In genomic region chr4:152820073-152820472, GRCh38 we compare ENCODE assay signal across 18 cellular contexts. TPM values are rescaled to one million over a fixed set of nuclear protein-coding genes. Genes with fewer than 3 reads are reported as not detected.
DNase-seq lines count a peak whose midpoint lies in the region; ATAC-seq, FAIRE-seq and TF ChIP-seq lines count a peak whose summit lies in the region.
"Had no signal": no experiment of that assay in that cellular context is flagged by ENCODE, and none has a peak within 500 bp of the region (broad histone marks: within the 10 kb centered on the region; RNA-seq: fewer than 3 reads in every experiment).

No MANE protein-coding gene starts in this region.

- H4K20me1 ChIP-seq in BLaER1 treated with 17β-estradiol and CSF1 and Interleukin-3, amounts not matched to agents 10 nM and 100 nM = no peaks in the 10 kb centered on the region
- H4K20me1 ChIP-seq in HCT116 (ENCODE audit: insufficient read depth) = no peaks in the 10 kb centered on the region

- ATAC-seq in HCT116 (no peak), GM19452 (IDR thresholded peaks at IDR 0.05; ENCODE audit: unreplicated experiment) (no peak)
- ATAC-seq: A549 had no signal

- FAIRE-seq in RCC 7860 (lab: Jason Lieb, UNC) (no peak), D721Med (lab: Jason Lieb, UNC) (no peak)
- FAIRE-seq: A549, H1 had no signal

- H3K4me1 ChIP-seq in BLaER1 treated with 17β-estradiol and CSF1 and Interleukin-3, amounts not matched to agents 10 nM and 100 nM = peaks cover 13 to 34% (median 23%) of the 10 kb centered on the region in 10 experiments
- H3K4me1 ChIP-seq in HCT116 (ENCODE audit: control insufficient read depth in 1 of 2, insufficient read depth in 2 of 2, low read length in 2 of 2) = no peaks in the 10 kb centered on the region
- H3K4me1 ChIP-seq: A549 had no signal

- TF ChIP-seq POLR2A in HCT116 (IDR thresholded peaks at IDR 0.05; ENCODE audit: borderline replicate concordance, extremely low read depth, insufficient read depth, insufficient read length) = no peak

- H2AFZ ChIP-seq in HCT116 (ENCODE audit: low read depth, low read length, poor library complexity, severe bottlenecking) = no peak overlapping the region

- H3K4me3 ChIP-seq in BLaER1 treated with 17β-estradiol and CSF1 and Interleukin-3, amounts not matched to agents 10 nM and 100 nM = no peak overlapping the region
- H3K4me3 ChIP-seq in HCT116 (replicated peaks in 1 of 2; ENCODE audit: low read depth in 1 of 2, low read length in 2 of 2) (no peak overlapping the region), WERI-Rb-1 (ENCODE audit: low read depth, low read length) (no peak overlapping the region), epithelial cell of proximal tubule (ENCODE audit: low read depth, low read length) (no peak overlapping the region)
- H3K4me3 ChIP-seq: A549 had no signal

- H3K9ac ChIP-seq in BLaER1 treated with 17β-estradiol and CSF1 and Interleukin-3, amounts not matched to agents 10 nM and 100 nM = no peak overlapping the region
- H3K9ac ChIP-seq in HCT116 (ENCODE audit: low read length) = no peak overlapping the region

- CTCF ChIA-PET in HCT116 (lab: Charles Lee) = no interaction called here

- peak overlapping the region in 6 of 11 experiments; percentile 0 to 27 (median 7); a peak in 5 of 22 replicates for H3K4me2 ChIP-seq in BLaER1 treated with 17β-estradiol and CSF1 and Interleukin-3, amounts not matched to agents 10 nM and 100 nM
- H3K4me2 ChIP-seq in HCT116 (ENCODE audit: low read length) = no peak overlapping the region
- H3K4me2 ChIP-seq: A549 had no signal

- peaks cover 59 to 94% (median 67%) of the 10 kb centered on the region in 11 experiments for H3K9me3 ChIP-seq in BLaER1 treated with 17β-estradiol and CSF1 and Interleukin-3, amounts not matched to agents 10 nM and 100 nM (replicated peaks in 1 of 11)
- H3K9me3 ChIP-seq in HCT116 (ENCODE audit: control insufficient read depth in 1 of 2, insufficient read depth in 1 of 2, low read depth in 1 of 2, low read length in 2 of 2) = no peaks in the 10 kb centered on the region
- H3K9me3 ChIP-seq in WERI-Rb-1 (ENCODE audit: severe bottlenecking) = peaks cover 11% of the 10 kb centered on the region

- no peaks in the 10 kb centered on the region for H3K79me2 ChIP-seq in HCT116 (ENCODE audit: insufficient read depth, low read length)

- intact Hi-C loops in HCT116 (cut with micrococcal nuclease) = no loop called here

- TF ChIP-seq CTCF in HCT116 (IDR thresholded peaks at IDR 0.05 in 2 of 3, conservative IDR thresholded peaks at IDR 0.05 in 1 of 3; ENCODE audit: borderline replicate concordance in 1 of 3, insufficient read depth in 1 of 3, low read depth in 2 of 3, low read length in 2 of 3) (peak in 2 of 3 experiments; percentile 14 to 33; a peak in 3 of 6 replicates), WERI-Rb-1 (IDR thresholded peaks at IDR 0.05; ENCODE audit: low read depth, low read length) (0 out of 2 replicates have a peak, but pooled peaks have one; percentile 14), epithelial cell of proximal tubule (conservative IDR thresholded peaks at IDR 0.05; ENCODE audit: low read depth, low read length) (peak; percentile 19), D721Med (IDR thresholded peaks at IDR 0.05; ENCODE audit: insufficient read depth, missing control alignments) (no peak)

- no TSS peak for BruUV-seq in HCT116 (replicated peaks; lab: Mats Ljungman, UMichigan)

- H3K27me3 ChIP-seq in BLaER1 treated with 17β-estradiol and CSF1 and Interleukin-3, amounts not matched to agents 10 nM and 100 nM = no peaks in the 10 kb centered on the region
- no peaks in the 10 kb centered on the region for H3K27me3 ChIP-seq in HCT116 (ENCODE audit: insufficient read depth, low read length)
- H3K27me3 ChIP-seq in WERI-Rb-1 (ENCODE audit: insufficient read depth, low read depth, severe bottlenecking) = no peaks in the 10 kb centered on the region

- no peak overlapping the region for H3K27ac ChIP-seq in BLaER1 treated with 17β-estradiol and CSF1 and Interleukin-3, amounts not matched to agents 10 nM and 100 nM
- H3K27ac ChIP-seq in HCT116 (ENCODE audit: low read depth, low read length) = no peak overlapping the region
- H3K27ac ChIP-seq in WERI-Rb-1 = no peak overlapping the region
- H3K27ac ChIP-seq: A549, C4-2B, RWPE1 had no signal

- H3K9me2 ChIP-seq in HCT116 (ENCODE audit: insufficient read depth) = no peaks in the 10 kb centered on the region

- peaks cover 32 to 57% (median 47%) of the 10 kb centered on the region in 11 experiments for H3K36me3 ChIP-seq in BLaER1 treated with 17β-estradiol and CSF1 and Interleukin-3, amounts not matched to agents 10 nM and 100 nM
- H3K36me3 ChIP-seq in HCT116 (ENCODE audit: control insufficient read depth in 1 of 2, insufficient read depth in 2 of 2, low read length in 2 of 2) = no peaks in the 10 kb centered on the region
- peaks cover 20% of the 10 kb centered on the region; the same call in 1 of the 2 replicates for H3K36me3 ChIP-seq in WERI-Rb-1

- no peak for TF ChIP-seq RAD21 in HCT116 (IDR thresholded peaks at IDR 0.05; ENCODE audit: low read depth)

- RAD21 ChIA-PET in HCT116 (lab: Charles Lee; ENCODE audit: low non-redundant PET in 1 of 2, low total read pairs in 2 of 2, uncharacterized antibody in 2 of 2, unreplicated experiment in 2 of 2) = no interaction called here

- no peak for DNase-seq in HCT116 (ENCODE audit: low read depth, low spot score)
- no peak for DNase-seq in WERI-Rb-1
- no peak for DNase-seq in epithelial cell of proximal tubule (ENCODE audit: low read depth)
- no peak for DNase-seq in RCC 7860 (ENCODE audit: low spot score)
- DNase-seq in D721Med (ENCODE audit: insufficient read length, low spot score) = no peak
- DNase-seq in NCI-H446 treated with DMSO at 0.1 percent for 48 hours (lab: John Stamatoyannopoulos, UW) = no peak
- DNase-seq: DMS79 treated with DMSO at 0.1 percent for 48 hours; MM.1S; NCI-H1092 treated with DMSO at 0.1 percent for 48 hours; NCI-H2081; NCI-H2171 treated with DMSO at 0.1 percent for 48 hours; NK-92 treated with Interleukin-12 subunit alpha and Interleukin-12 subunit beta, amount 100 ng/mL, for 24 hours had no signal

- POLR2A ChIA-PET in HCT116 (lab: Charles Lee) = no interaction called here

TF ChIP-seq in HCT116, 20 proteins besides CTCF, POLR2A, EP300 and RAD21 (continues in another document):
- TF ChIP-seq EZH2 (IDR thresholded peaks at IDR 0.05) (no peak), CEBPB (IDR thresholded peaks at IDR 0.05; ENCODE audit: low read depth) (no peak), ZBTB33 (IDR thresholded peaks at IDR 0.05; ENCODE audit: extremely low read depth, insufficient replicate concordance, low read length) (no peak), YY1 (IDR thresholded peaks at IDR 0.05; ENCODE audit: extremely low read depth, insufficient replicate concordance, low read depth, low read length) (no peak), SRF (IDR thresholded peaks at IDR 0.05; ENCODE audit: low read depth) (no peak), TCF7L2 (IDR thresholded peaks at IDR 0.05; ENCODE audit: borderline replicate concordance, extremely low read depth, insufficient read depth, insufficient read length) (no peak), JUND (IDR thresholded peaks at IDR 0.05) (no peak), SP1 (IDR thresholded peaks at IDR 0.05; ENCODE audit: low read depth) (no peak), ELF1 (IDR thresholded peaks at IDR 0.05; ENCODE audit: borderline replicate concordance, low read depth) (no peak), EZH2phosphoT487 (IDR thresholded peaks at IDR 0.05; ENCODE audit: borderline replicate concordance) (no peak), ZFX (IDR thresholded peaks at IDR 0.05) (no peak), POLR2AphosphoS5 (IDR thresholded peaks at IDR 0.05; ENCODE audit: low read depth, low read length) (no peak), EGR1 (IDR thresholded peaks at IDR 0.05; ENCODE audit: low read depth) (no peak), CBX3 (IDR thresholded peaks at IDR 0.05; ENCODE audit: low read depth) (no peak)
- TF ChIP-seq, protein P1, sequence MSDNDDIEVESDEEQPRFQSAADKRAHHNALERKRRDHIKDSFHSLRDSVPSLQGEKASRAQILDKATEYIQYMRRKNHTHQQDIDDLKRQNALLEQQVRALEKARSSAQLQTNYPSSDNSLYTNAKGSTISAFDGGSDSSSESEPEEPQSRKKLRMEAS (IDR thresholded peaks at IDR 0.05) = no peak
- TF ChIP-seq, protein P2, sequence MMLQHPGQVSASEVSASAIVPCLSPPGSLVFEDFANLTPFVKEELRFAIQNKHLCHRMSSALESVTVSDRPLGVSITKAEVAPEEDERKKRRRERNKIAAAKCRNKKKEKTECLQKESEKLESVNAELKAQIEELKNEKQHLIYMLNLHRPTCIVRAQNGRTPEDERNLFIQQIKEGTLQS (IDR thresholded peaks at IDR 0.05) = no peak

RNA-seq across cellular contexts. Expression of gene ARFIP1, which starts 40.3 kb away (rescaled TPM):
- 32.7 TPM for total RNA-seq in HCT116 (2021; ENCODE audit: unreplicated experiment)
- polyA plus RNA-seq in HCT116 (2012) = 9.2 and 13.7 TPM in 2 replicates
- 29.1 and 33.9 TPM in 2 replicates for total RNA-seq in epithelial cell of proximal tubule

RNA-seq across cellular contexts. Expression of gene TIGD4, which starts 40.5 kb away (rescaled TPM):
- total RNA-seq in HCT116 (2021; ENCODE audit: unreplicated experiment) = 0.42 TPM
- 0.09 and 0.14 TPM in 2 replicates for polyA plus RNA-seq in HCT116 (2012)
- 0.12 and 0.36 TPM in 2 replicates for total RNA-seq in epithelial cell of proximal tubule
